9 cellular contexts compared by ENCODE assay signal in the genomic region with DNA sequence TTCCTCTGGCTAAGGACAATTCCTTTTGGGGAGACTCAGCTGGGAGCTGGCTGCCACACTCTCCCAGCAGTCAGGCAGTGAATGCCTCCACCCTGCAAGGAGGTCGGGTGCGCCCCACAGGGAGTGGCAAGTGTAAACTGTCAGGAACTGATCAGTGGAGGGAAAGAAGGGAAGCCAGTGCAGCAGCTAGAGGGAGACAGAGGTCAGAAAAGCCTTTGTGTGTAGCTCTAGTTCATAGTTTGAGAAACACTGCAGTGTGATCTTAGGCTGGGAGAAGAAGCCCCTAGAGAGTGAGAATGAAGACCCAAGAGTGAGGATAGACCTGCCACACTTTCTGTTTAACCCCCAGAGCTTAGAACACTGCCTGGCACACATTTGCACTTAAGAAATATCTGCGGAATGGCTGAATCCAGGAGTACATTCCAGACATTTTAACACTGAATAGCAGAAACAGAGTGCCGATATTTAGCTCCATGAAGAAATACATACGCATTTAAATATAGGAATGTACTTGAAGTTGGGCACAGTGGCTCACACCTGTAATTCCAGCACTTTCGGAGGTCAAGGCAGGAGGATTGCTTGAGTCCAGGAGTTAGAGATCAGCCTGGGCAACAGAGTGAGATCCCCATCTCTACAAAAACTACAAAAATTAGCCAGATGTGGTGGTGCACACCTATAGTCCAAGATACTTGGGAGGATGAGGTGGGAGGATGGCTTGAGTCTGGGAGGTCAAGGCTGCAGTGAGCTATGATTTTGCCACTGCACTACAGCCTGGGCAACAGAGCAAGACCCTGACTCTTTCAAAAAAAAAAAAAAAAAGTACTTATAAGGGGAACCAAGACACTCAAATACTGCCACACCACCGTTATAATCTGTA. TPM values are rescaled to one million over a fixed set of nuclear protein-coding genes. Genes with fewer than 3 reads are reported as not detected.
DNase-seq lines count a peak whose midpoint lies in the region; ATAC-seq and TF ChIP-seq lines count a peak whose summit lies in the region.
"Had no signal": no experiment of that assay in that cellular context is flagged by ENCODE, and none has a peak within 500 bp of the region (broad histone marks: within the 10 kb centered on the region; RNA-seq: fewer than 3 reads in every experiment).

No MANE protein-coding gene starts in this region.

- no peaks in the 10 kb centered on the region for H3K9me3 Mint-ChIP-seq in activated naive CD4-positive, alpha-beta T cell treated with anti-CD3 and anti-CD28 coated beads, Interleukin-2, amount 50 U/mL, for 72 hours
- H3K9me3 Mint-ChIP-seq in nephron progenitor cell: no peaks in the 10 kb centered on the region

- H3K27ac Mint-ChIP-seq in activated naive CD4-positive, alpha-beta T cell treated with anti-CD3 and anti-CD28 coated beads, Interleukin-2, amount 50 U/mL, for 72 hours: no peak overlapping the region
- H3K27ac Mint-ChIP-seq in nephron progenitor cell: no peak overlapping the region
- H3K27ac Mint-ChIP-seq: activated naive CD8-positive, alpha-beta T cell had no signal

- no peaks in the 10 kb centered on the region for H3K4me1 Mint-ChIP-seq in nephron progenitor cell

- peak; percentile 22 to 54 for ATAC-seq in activated naive CD4-positive, alpha-beta T cell treated with anti-CD3 and anti-CD28 coated beads, Interleukin-2, amount 50 U/mL, for 72 hours
- ATAC-seq in GM18519 (IDR thresholded peaks at IDR 0.05; ENCODE audit: low FRiP score, unreplicated experiment) (no peak), GM18502 (IDR thresholded peaks at IDR 0.05; ENCODE audit: poor library complexity, unreplicated experiment) (no peak)

- peaks cover 3% of the 10 kb centered on the region for H3K27me3 Mint-ChIP-seq in nephron progenitor cell (ENCODE audit: low read depth, poor library complexity)
- H3K27me3 Mint-ChIP-seq: activated naive CD8-positive, alpha-beta T cell had no signal

- TF ChIP-seq CTCF in nephron progenitor cell (IDR thresholded peaks at IDR 0.05): peak; percentile 5

- H3K4me3 Mint-ChIP-seq in nephron progenitor cell: no peak overlapping the region
- H3K4me3 Mint-ChIP-seq: activated naive CD8-positive, alpha-beta T cell had no signal

- DNase-seq in activated naive CD4-positive, alpha-beta T cell treated with anti-CD3 and anti-CD28 coated beads, Interleukin-2, amount 50 U/mL, for 72 hours (ENCODE audit: low spot score in 2 of 2): no peak
- no peak for DNase-seq in activated naive CD4-positive, alpha-beta T cell treated with anti-CD3 and anti-CD28 coated beads, Interleukin-2, amount 50 U/mL, for 16 hours
- peak; percentile 37 for DNase-seq in NCI-H524 treated with DMSO at 0.1 percent for 48 hours (lab: John Stamatoyannopoulos, UW)
- DNase-seq in dermis microvascular lymphatic vessel endothelial cell (ENCODE audit: low read depth in 2 of 2): peak; percentile 5 to 56
- DNase-seq in nephron progenitor cell: no peak
- no peak for DNase-seq in HK-2 (ENCODE audit: unreplicated experiment)

- H3K36me3 Mint-ChIP-seq in activated naive CD4-positive, alpha-beta T cell treated with anti-CD3 and anti-CD28 coated beads, Interleukin-2, amount 50 U/mL, for 72 hours: no peaks in the 10 kb centered on the region
- H3K36me3 Mint-ChIP-seq in nephron progenitor cell (ENCODE audit: low read depth): no peaks in the 10 kb centered on the region

RNA-seq across cellular contexts. Expression of a gene that starts 11.1 kb away (rescaled TPM):
- total RNA-seq in activated naive CD4-positive, alpha-beta T cell treated with anti-CD3 and anti-CD28 coated beads, Interleukin-2, amount 50 U/mL, for 72 hours: not detected
- total RNA-seq in dermis microvascular lymphatic vessel endothelial cell: 0.13 TPM in 1 of 2 replicates, not detected in the other

Comparison
In these comparisons a context has a peak if more than half of its experiments do, and no peak if none do; other contexts are left out.
1. ATAC-seq: peak in activated naive CD4-positive, alpha-beta T cell treated with anti-CD3 and anti-CD28 coated beads, Interleukin-2, amount 50 U/mL, for 72 hours (2 of 2); none in GM18519 (single experiment) and GM18502 (single experiment).
2. DNase-seq: peak in NCI-H524 treated with DMSO at 0.1 percent for 48 hours (single experiment) and dermis microvascular lymphatic vessel endothelial cell (2 of 2); none in activated naive CD4-positive, alpha-beta T cell treated with anti-CD3 and anti-CD28 coated beads, Interleukin-2, amount 50 U/mL, for 72 hours (0 of 2), activated naive CD4-positive, alpha-beta T cell treated with anti-CD3 and anti-CD28 coated beads, Interleukin-2, amount 50 U/mL, for 16 hours (single experiment), nephron progenitor cell (single experiment) and HK-2 (single experiment).